ENCODE assay signal across 8 cellular contexts in the genomic region with DNA sequence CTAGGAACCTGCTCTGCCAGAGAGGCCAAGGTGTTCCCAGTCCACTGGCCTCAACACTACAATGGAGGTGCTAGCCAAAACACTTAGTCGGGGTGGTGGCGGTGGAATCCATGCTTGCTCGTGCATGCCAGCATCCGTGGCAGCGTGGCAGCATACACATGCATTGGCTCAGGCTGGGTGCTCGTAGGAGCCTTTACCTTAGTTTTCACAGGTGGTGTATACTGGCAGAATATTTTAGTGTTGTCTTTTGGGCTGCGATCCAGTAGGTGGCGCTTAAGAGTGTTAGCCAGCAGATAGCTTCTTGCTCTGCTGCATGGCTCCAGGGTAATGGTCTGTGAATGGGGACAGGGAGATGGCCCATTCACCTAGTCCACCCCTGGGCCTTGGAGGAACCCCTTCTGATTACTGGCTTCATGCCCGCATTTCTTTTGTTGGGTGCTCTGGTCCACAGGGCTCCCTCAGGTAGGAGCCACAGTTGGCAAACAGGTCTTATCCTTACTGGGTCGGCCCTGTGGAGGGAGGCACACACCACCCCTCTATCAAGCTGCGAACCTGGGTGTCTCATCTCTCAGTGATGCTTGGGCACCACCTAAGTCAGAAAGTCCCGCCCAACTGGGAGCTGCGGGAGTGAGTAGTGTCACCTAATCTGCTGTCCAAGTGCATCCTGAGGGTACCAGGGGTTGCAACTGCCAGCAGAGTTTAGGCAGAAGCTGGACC. TPM values are rescaled to one million over a fixed set of nuclear protein-coding genes. Genes with fewer than 3 reads are reported as not detected.
DNase-seq lines count a peak whose midpoint lies in the region; ATAC-seq lines count a peak whose summit lies in the region.

No MANE protein-coding gene starts in this region.

- H3K36me3 ChIP-seq in mesendoderm (ENCODE audit: control insufficient read depth, insufficient read depth, low read length) = no peaks in the 10 kb centered on the region

- H3K23ac ChIP-seq in mesendoderm (ENCODE audit: low read length) = no peak overlapping the region

- H3K18ac ChIP-seq in mesendoderm (ENCODE audit: low read length) = no peak overlapping the region

- H3K27ac Mint-ChIP-seq in activated T-cell treated with anti-CD3 and anti-CD28 coated beads, Interleukin-2, amount 50 U/mL, for 72 hours = no peak overlapping the region

- no peak overlapping the region for H3K56ac ChIP-seq in mesendoderm (ENCODE audit: low read length)

- no peak overlapping the region for H3K4me3 Mint-ChIP-seq in activated T-cell treated with anti-CD3 and anti-CD28 coated beads, Interleukin-2, amount 50 U/mL, for 72 hours

- H3K4me2 ChIP-seq in mesendoderm (ENCODE audit: low read length) = no peak overlapping the region

- peak; percentile 10 for DNase-seq in AG08395 (ENCODE audit: low spot score)
- DNase-seq in HK-2 (ENCODE audit: unreplicated experiment) = peak; percentile 5
- DNase-seq in activated T-cell treated with anti-CD3 and anti-CD28 coated beads, Interleukin-2, amount 50 U/mL, for 72 hours = peak; percentile 2 to 12
- DNase-seq in mesendoderm = peak; percentile 56
- no peak for DNase-seq in NCI-H345 treated with DMSO at 0.1 percent for 48 hours (lab: John Stamatoyannopoulos, UW; ENCODE audit: unreplicated experiment)
- DNase-seq in posterior cingulate gyrus = no peak

- no peak overlapping the region for H2AK5ac ChIP-seq in mesendoderm (ENCODE audit: low read length)

- no peak overlapping the region for H2BK5ac ChIP-seq in mesendoderm (ENCODE audit: low read length)

- no peaks in the 10 kb centered on the region for H3K27me3 ChIP-seq in mesendoderm (ENCODE audit: insufficient read depth, low read length, poor library complexity)

- H3K9ac ChIP-seq in mesendoderm (ENCODE audit: low read length) = no peak overlapping the region

- H4K5ac ChIP-seq in mesendoderm (ENCODE audit: low read length) = no peak overlapping the region

- H3K79me1 ChIP-seq in mesendoderm (ENCODE audit: low read length) = no peaks in the 10 kb centered on the region

- intact Hi-C loops in posterior cingulate gyrus (cut with DNase I) = no loop called here

- no peak overlapping the region for H2BK15ac ChIP-seq in mesendoderm (replicated peaks; ENCODE audit: low read depth)

- no peak overlapping the region for H4K8ac ChIP-seq in mesendoderm (ENCODE audit: low read depth, low read length)

- H3K4ac ChIP-seq in mesendoderm (ENCODE audit: low read depth, low read length) = no peak overlapping the region

- H3K4me1 ChIP-seq in mesendoderm (ENCODE audit: control insufficient read depth, low read depth, low read length) = no peaks in the 10 kb centered on the region

- H3K27ac ChIP-seq in mesendoderm (ENCODE audit: low read depth, low read length) = no peak overlapping the region

- H3K9me3 Mint-ChIP-seq in activated T-cell treated with anti-CD3 and anti-CD28 coated beads, Interleukin-2, amount 50 U/mL, for 72 hours = peaks cover 0 to 1% of the 10 kb centered on the region in 2 donors

- H3K27me3 Mint-ChIP-seq in activated T-cell treated with anti-CD3 and anti-CD28 coated beads, Interleukin-2, amount 50 U/mL, for 72 hours (ENCODE audit: low read depth) = peaks cover 47% of the 10 kb centered on the region

- no peaks in the 10 kb centered on the region for H3K36me3 Mint-ChIP-seq in activated T-cell treated with anti-CD3 and anti-CD28 coated beads, Interleukin-2, amount 50 U/mL, for 72 hours (ENCODE audit: insufficient read depth in 2 of 2)

- no peak overlapping the region for H3K4me3 ChIP-seq in mesendoderm (ENCODE audit: low read length)

- H2BK120ac ChIP-seq in mesendoderm (ENCODE audit: low read depth, low read length) = no peak overlapping the region

- no peaks in the 10 kb centered on the region for H3K4me1 Mint-ChIP-seq in activated T-cell treated with anti-CD3 and anti-CD28 coated beads, Interleukin-2, amount 50 U/mL, for 72 hours (ENCODE audit: low read depth)

- peak; percentile 76 for ATAC-seq in GM18498 (IDR thresholded peaks at IDR 0.05; ENCODE audit: unreplicated experiment)
- ATAC-seq in activated T-cell treated with anti-CD3 and anti-CD28 coated beads, Interleukin-2, amount 50 U/mL, for 72 hours (replicated peaks in 1 of 2) = no peak
- no peak for ATAC-seq in HG03135 (IDR thresholded peaks at IDR 0.05; ENCODE audit: unreplicated experiment)

- H3K79me2 ChIP-seq in mesendoderm (ENCODE audit: control insufficient read depth, insufficient read depth, low read length) = no peaks in the 10 kb centered on the region

- WGBS in mesendoderm (ENCODE audit: extremely low coverage, insufficient coverage, low lambda C conversion rate) = no CpG with 5 or more reads among the region's 13 CpGs

RNA-seq across cellular contexts. Expression of a gene that starts 40.0 kb away (rescaled TPM):
- total RNA-seq in activated T-cell treated with anti-CD3 and anti-CD28 coated beads, Interleukin-2, amount 50 U/mL, for 72 hours = not detected
- 0.03 TPM for polyA plus RNA-seq in mesendoderm (2013, experiment 1 of 2)
- polyA plus RNA-seq in mesendoderm (2013, experiment 2 of 2) = 0.07 TPM

RNA-seq across cellular contexts. Expression of a gene that starts 57.1 kb away (rescaled TPM):
- total RNA-seq in activated T-cell treated with anti-CD3 and anti-CD28 coated beads, Interleukin-2, amount 50 U/mL, for 72 hours = not detected
- polyA plus RNA-seq in mesendoderm (2013, experiment 1 of 2) = 0.01 TPM
- polyA plus RNA-seq in mesendoderm (2013, experiment 2 of 2) = not detected

Comparison
In these comparisons a context has a peak if more than half of its experiments do, and no peak if none do; other contexts are left out.
1. DNase-seq: peak in AG08395 (single experiment), HK-2 (single experiment), activated T-cell treated with anti-CD3 and anti-CD28 coated beads, Interleukin-2, amount 50 U/mL, for 72 hours (2 of 2) and mesendoderm (single experiment); none in NCI-H345 treated with DMSO at 0.1 percent for 48 hours (single experiment) and posterior cingulate gyrus (0 of 10).